ENCODE assay signal across 1 cellular context in genomic region chr1:232428781-232429530, GRCh38.
TF ChIP-seq lines count a peak whose summit lies in the region.

No MANE protein-coding gene starts in this region.

TF ChIP-seq in H1, 55 proteins besides CTCF, POLR2A, EP300 and RAD21 (continued from another document):
- TF ChIP-seq ZNF274 (IDR thresholded peaks at IDR 0.05; ENCODE audit: borderline replicate concordance, extremely low read depth, low read length) (no peak), SAP30 (IDR thresholded peaks at IDR 0.05; ENCODE audit: insufficient read depth, insufficient replicate concordance, low read length) (no peak), HDAC6 (IDR thresholded peaks at IDR 0.05; ENCODE audit: low read depth, low read length) (no peak), NANOG (IDR thresholded peaks at IDR 0.05; ENCODE audit: insufficient read depth, low read depth, low read length, poor library complexity, severe bottlenecking) (no peak), RXRA (IDR thresholded peaks at IDR 0.05; ENCODE audit: insufficient read depth, low read depth, low read length) (no peak), SIRT6 (IDR thresholded peaks at IDR 0.05; ENCODE audit: low read length) (no peak), TCF12 (IDR thresholded peaks at IDR 0.05; ENCODE audit: low read depth, low read length) (no peak), NRF1 (IDR thresholded peaks at IDR 0.05; ENCODE audit: low read depth, low read length) (no peak), CREB1 (IDR thresholded peaks at IDR 0.05) (no peak), KDM4A (IDR thresholded peaks at IDR 0.05; ENCODE audit: low read depth, low read length, severe bottlenecking) (no peak), ATF2 (IDR thresholded peaks at IDR 0.05; ENCODE audit: low read length) (no peak), TAF7 (optimal IDR thresholded peaks at IDR 0.05; ENCODE audit: borderline replicate concordance, low read depth, low read length) (no peak)
